1 cellular context compared by ENCODE assay signal in genomic region chr4:109690690-109691410, GRCh38.
TF ChIP-seq lines count a peak whose summit lies in the region.

No MANE protein-coding gene starts in this region.

TF ChIP-seq in HepG2, 621 proteins besides CTCF, POLR2A, EP300 and RAD21 (continued from another document):
- TF ChIP-seq HIVEP1 (CRISPR knock-in tag; IDR thresholded peaks at IDR 0.05) (no peak), SMC3 (IDR thresholded peaks at IDR 0.05; ENCODE audit: low read length) (no peak)
- TF ChIP-seq, protein P1, sequence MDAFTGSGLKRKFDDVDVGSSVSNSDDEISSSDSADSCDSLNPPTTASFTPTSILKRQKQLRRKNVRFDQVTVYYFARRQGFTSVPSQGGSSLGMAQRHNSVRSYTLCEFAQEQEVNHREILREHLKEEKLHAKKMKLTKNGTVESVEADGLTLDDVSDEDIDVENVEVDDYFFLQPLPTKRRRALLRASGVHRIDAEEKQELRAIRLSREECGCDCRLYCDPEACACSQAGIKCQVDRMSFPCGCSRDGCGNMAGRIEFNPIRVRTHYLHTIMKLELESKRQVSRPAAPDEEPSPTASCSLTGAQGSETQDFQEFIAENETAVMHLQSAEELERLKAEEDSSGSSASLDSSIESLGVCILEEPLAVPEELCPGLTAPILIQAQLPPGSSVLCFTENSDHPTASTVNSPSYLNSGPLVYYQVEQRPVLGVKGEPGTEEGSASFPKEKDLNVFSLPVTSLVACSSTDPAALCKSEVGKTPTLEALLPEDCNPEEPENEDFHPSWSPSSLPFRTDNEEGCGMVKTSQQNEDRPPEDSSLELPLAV (CRISPR knock-in tag; conservative IDR thresholded peaks at IDR 0.05; ENCODE audit: low read depth) = no peak
